ENCODE assay signal across 28 cellular contexts in the genomic region with DNA sequence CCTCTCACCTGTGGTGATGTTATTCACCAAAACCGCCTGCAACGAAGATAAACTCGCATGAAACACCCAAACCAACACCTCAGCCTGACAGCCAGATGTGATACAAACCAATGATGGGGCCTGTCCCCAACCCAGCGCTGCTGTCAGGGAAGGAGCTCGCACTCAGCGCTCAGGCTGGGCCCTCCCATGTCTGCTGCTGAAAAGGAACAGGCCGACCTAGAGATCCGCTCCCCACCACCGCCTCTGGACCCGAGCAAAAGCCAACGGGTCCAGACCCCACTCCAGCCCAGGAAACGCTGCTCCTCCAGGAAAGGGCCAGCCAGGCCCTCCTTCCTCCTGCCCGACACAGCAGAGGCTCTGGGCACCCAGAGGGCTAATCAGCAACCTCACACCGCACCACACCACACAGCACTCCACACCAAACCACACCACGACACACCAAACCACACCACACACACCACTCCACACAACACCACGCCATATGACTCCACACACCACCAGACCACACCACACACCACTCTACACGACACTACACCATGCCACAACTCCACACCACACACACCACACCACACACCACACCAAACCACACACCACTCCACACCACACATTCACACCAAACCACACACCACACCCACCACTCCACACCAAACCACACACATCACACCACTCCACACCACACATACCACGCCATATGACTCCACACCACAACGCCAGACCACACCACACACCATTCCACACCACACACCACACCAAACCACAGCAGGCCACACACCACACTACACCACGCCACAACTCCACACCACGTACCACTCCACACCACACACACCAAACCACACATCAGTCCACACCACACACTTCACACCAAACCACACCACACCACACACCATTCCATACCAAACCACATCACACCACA. TPM values are rescaled to one million over a fixed set of nuclear protein-coding genes. Genes with fewer than 3 reads are reported as not detected.
DNase-seq lines count a peak whose midpoint lies in the region; ATAC-seq, FAIRE-seq and TF ChIP-seq lines count a peak whose summit lies in the region.
"Had no signal": no experiment of that assay in that cellular context is flagged by ENCODE, and none has a peak within 500 bp of the region (broad histone marks: within the 10 kb centered on the region; RNA-seq: fewer than 3 reads in every experiment).

No MANE protein-coding gene starts in this region.

- H3K4me3 Mint-ChIP-seq in immature natural killer cell (no peak overlapping the region), neural progenitor cell (no peak overlapping the region)
- H3K4me3 Mint-ChIP-seq: activated T-helper 17 cell treated with anti-CD3 and anti-CD28 coated beads, Interleukin-2, amount 50 U/mL, for 72 hours had no signal

- H3K9me3 ChIP-seq in HEK293 (ENCODE audit: control insufficient read depth, insufficient read depth, low read depth, low read length) (no peaks in the 10 kb centered on the region), neural progenitor cell (ENCODE audit: low read depth) (no peaks in the 10 kb centered on the region)
- H3K9me3 ChIP-seq: BLaER1, MG63, tibial artery had no signal

- no peaks in the 10 kb centered on the region for H3K27me3 ChIP-seq in neural progenitor cell
- H3K27me3 ChIP-seq: BLaER1, MG63, tibial artery had no signal

- TF ChIP-seq POLR2A in GM12891 (IDR thresholded peaks at IDR 0.05; ENCODE audit: low read depth, low read length) = no peak

- H3K4me2 ChIP-seq in neural progenitor cell = no peak overlapping the region
- H3K4me2 ChIP-seq: BLaER1 had no signal

- H3K27ac ChIP-seq in HEK293 (ENCODE audit: extremely low read depth, low read depth, low read length) (no peak overlapping the region), neural progenitor cell (no peak overlapping the region)
- H3K27ac ChIP-seq: BLaER1, tibial artery had no signal

- CTCF ChIA-PET in HEK293 (lab: Yijun Ruan, JAX) = interaction anchor here (0.6 kb wide), 1 partner anchor 10 kb away, joined by 4 read pairs; no protein-coding TSS in a partner anchor

- H3F3A ChIP-seq in neural progenitor cell (ENCODE audit: low read depth) = no peaks in the 10 kb centered on the region

- no peak for ATAC-seq in HG03442 (IDR thresholded peaks at IDR 0.05; ENCODE audit: unreplicated experiment)
- ATAC-seq: activated T-helper 17 cell treated with anti-CD3 and anti-CD28 coated beads, Interleukin-2, amount 50 U/mL, for 72 hours had no signal

- H3K4me1 Mint-ChIP-seq in immature natural killer cell = peaks cover 17 to 18% of the 10 kb centered on the region in 2 donors
- H3K4me1 Mint-ChIP-seq in neural progenitor cell = peaks cover 3% of the 10 kb centered on the region
- H3K4me1 Mint-ChIP-seq: activated T-helper 17 cell treated with anti-CD3 and anti-CD28 coated beads, Interleukin-2, amount 50 U/mL, for 72 hours had no signal

- H3K27me3 Mint-ChIP-seq in immature natural killer cell (ENCODE audit: low read depth in 3 of 3) = peaks cover 0 to 1% (median 0%) of the 10 kb centered on the region in 3 donors
- H3K27me3 Mint-ChIP-seq in neural progenitor cell (ENCODE audit: insufficient read depth, low read depth) = no peaks in the 10 kb centered on the region

- TF ChIP-seq CTCF in HEK293 (tag by site-specific recombination; IDR thresholded peaks at IDR 0.05) = no peak
- TF ChIP-seq CTCF in neural progenitor cell (IDR thresholded peaks at IDR 0.05) = no peak

- peak overlapping the region in 2 of 6 donors; percentile 56 to 65 for H3K27ac Mint-ChIP-seq in immature natural killer cell
- H3K27ac Mint-ChIP-seq in neural progenitor cell = peak overlapping the region; percentile 21
- H3K27ac Mint-ChIP-seq: activated T-helper 17 cell treated with anti-CD3 and anti-CD28 coated beads, Interleukin-2, amount 50 U/mL, for 72 hours had no signal

- H3K9me3 Mint-ChIP-seq in immature natural killer cell (peaks cover 0 to 4% (median 0%) of the 10 kb centered on the region in 6 donors), neural progenitor cell (no peaks in the 10 kb centered on the region)
- H3K9me3 Mint-ChIP-seq: activated T-helper 17 cell treated with anti-CD3 and anti-CD28 coated beads, Interleukin-2, amount 50 U/mL, for 72 hours had no signal

- H2AFZ ChIP-seq in neural progenitor cell (replicated peaks) = no peak overlapping the region

- H3K36me3 Mint-ChIP-seq in immature natural killer cell (peaks cover 0 to 14% (median 0%) of the 10 kb centered on the region in 3 donors), neural progenitor cell (peaks cover 35% of the 10 kb centered on the region)

- DNase-seq in GM12891 (ENCODE audit: insufficient read length, low spot score) (no peak), immature natural killer cell (peak; percentile 8 to 23 (median 22)), neural progenitor cell (ENCODE audit: low spot score) (no peak), dermis blood vessel endothelial cell (no peak), DMS79 (lab: John Stamatoyannopoulos, UW) (no peak)
- DNase-seq: activated CD4-positive, alpha-beta T cell treated with anti-CD3 and anti-CD28 coated beads, Interleukin-2, amount 50 U/mL, for 1 hour; activated CD8-positive, alpha-beta memory T cell treated with anti-CD3 and anti-CD28 coated beads, Interleukin-2, amount 50 U/mL, for 4 hours; activated naive CD4-positive, alpha-beta T cell treated with anti-CD3 and anti-CD28 coated beads, Interleukin-2, amount 50 U/mL, for 16 hours; COR-L47; DMS53; effector CD4-positive, alpha-beta T cell; GDM1; head of caudate nucleus; KG1; kidney glomerular epithelial cell; MG63; NCI-H1105 treated with DMSO at 0.1 percent for 48 hours; NCI-H2029; NCI-H2227 treated with DMSO at 0.1 percent for 48 hours; NCI-H526 treated with DMSO at 0.1 percent for 48 hours; SIG-M5; stimulated activated naive CD4-positive, alpha-beta T cell; SW 1271; tibial artery had no signal

- H3K4me3 ChIP-seq in HEK293 (ENCODE audit: low read depth, low read length) (no peak overlapping the region), neural progenitor cell (no peak overlapping the region)
- H3K4me3 ChIP-seq: BLaER1, MG63, tibial artery had no signal

- H3K36me3 ChIP-seq in HEK293 (ENCODE audit: control insufficient read depth in 2 of 2, insufficient read depth in 1 of 2, low read length in 2 of 2) (peaks cover 0 to 13% of the 10 kb centered on the region in 2 experiments; a peak in 2 of 3 replicates), neural progenitor cell (no peaks in the 10 kb centered on the region)
- H3K36me3 ChIP-seq: MG63, tibial artery had no signal

- POLR2A ChIA-PET in HEK293 (lab: Yijun Ruan, JAX) = no interaction called here

- FAIRE-seq in GM12891 (lab: Jason Lieb, UNC) = peak; percentile 94

- H3K4me1 ChIP-seq in HEK293 (ENCODE audit: control insufficient read depth, insufficient read depth, low read length) (no peaks in the 10 kb centered on the region; the same call in 1 of the 2 replicates), neural progenitor cell (no peaks in the 10 kb centered on the region)
- H3K4me1 ChIP-seq: BLaER1, tibial artery had no signal

- H3K79me2 ChIP-seq in neural progenitor cell (ENCODE audit: low read depth) = peaks cover 17% of the 10 kb centered on the region

- no peak overlapping the region for H3K9ac ChIP-seq in neural progenitor cell
- H3K9ac ChIP-seq: BLaER1 had no signal

- H4K20me1 ChIP-seq in neural progenitor cell (ENCODE audit: low read depth) = peaks cover under 1% of the 10 kb centered on the region

TF ChIP-seq in GM12891, 5 proteins besides CTCF, POLR2A, EP300 and RAD21:
- TF ChIP-seq TAF1 (IDR thresholded peaks at IDR 0.05; ENCODE audit: low read depth, low read length) (no peak), PAX5 (IDR thresholded peaks at IDR 0.05; ENCODE audit: insufficient read depth, low read length, severe bottlenecking) (no peak)
TF ChIP-seq in GM12891: peak in this region for 0.

TF ChIP-seq in HEK293, 187 proteins besides CTCF, POLR2A, EP300 and RAD21 (continues in another document):
- 0 out of 2 replicates have a peak, but pooled peaks have one; percentile 36 for TF ChIP-seq ZNF521 (tag by site-specific recombination; IDR thresholded peaks at IDR 0.05)
- peak; percentile 69; the same call in 1 of the 2 replicates for TF ChIP-seq ZNF600 (tag by site-specific recombination; IDR thresholded peaks at IDR 0.05)
- TF ChIP-seq ZNF670 (tag by site-specific recombination; IDR thresholded peaks at IDR 0.05; ENCODE audit: low read depth) = 0 out of 2 replicates have a peak, but pooled peaks have one; percentile 19
- no peak for TF ChIP-seq ZNF37A (tag by site-specific recombination; IDR thresholded peaks at IDR 0.05)
- TF ChIP-seq, protein P1, sequence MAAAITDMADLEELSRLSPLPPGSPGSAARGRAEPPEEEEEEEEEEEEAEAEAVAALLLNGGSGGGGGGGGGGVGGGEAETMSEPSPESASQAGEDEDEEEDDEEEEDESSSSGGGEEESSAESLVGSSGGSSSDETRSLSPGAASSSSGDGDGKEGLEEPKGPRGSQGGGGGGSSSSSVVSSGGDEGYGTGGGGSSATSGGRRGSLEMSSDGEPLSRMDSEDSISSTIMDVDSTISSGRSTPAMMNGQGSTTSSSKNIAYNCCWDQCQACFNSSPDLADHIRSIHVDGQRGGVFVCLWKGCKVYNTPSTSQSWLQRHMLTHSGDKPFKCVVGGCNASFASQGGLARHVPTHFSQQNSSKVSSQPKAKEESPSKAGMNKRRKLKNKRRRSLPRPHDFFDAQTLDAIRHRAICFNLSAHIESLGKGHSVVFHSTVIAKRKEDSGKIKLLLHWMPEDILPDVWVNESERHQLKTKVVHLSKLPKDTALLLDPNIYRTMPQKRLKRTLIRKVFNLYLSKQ (tag by site-specific recombination; IDR thresholded peaks at IDR 0.05; ENCODE audit: borderline replicate concordance) = peak; percentile 69; the same call in 1 of the 2 replicates
- no peak for TF ChIP-seq ZNF394 (tag by site-specific recombination; IDR thresholded peaks at IDR 0.05; ENCODE audit: borderline replicate concordance)
- peak; percentile 86 for TF ChIP-seq ZNF785 (tag by site-specific recombination; IDR thresholded peaks at IDR 0.05)
- TF ChIP-seq MZF1 (tag by site-specific recombination; IDR thresholded peaks at IDR 0.05; ENCODE audit: borderline replicate concordance) = no peak
- 0 out of 2 replicates have a peak, but pooled peaks have one; percentile 62 for TF ChIP-seq ZNF473 (tag by site-specific recombination; IDR thresholded peaks at IDR 0.05)

RNA-seq across cellular contexts. Expression of a gene that starts 46.5 kb away (rescaled TPM):
- polyA plus RNA-seq in GM12891 (2012; ENCODE audit: low read depth, missing spikeins) = 14.5 TPM
- polyA plus RNA-seq in immature natural killer cell = 10 to 100 TPM; 16.3 to 33.8 (median 17.6) TPM
- 73.7 and 83.5 TPM in 2 replicates for total RNA-seq in neural progenitor cell (ENCODE audit: low replicate concordance)
- 32.7 and 57.8 TPM in 2 replicates for total RNA-seq in dermis blood vessel endothelial cell

Comparison
In these comparisons a context has a peak if more than half of its experiments do, and no peak if none do; other contexts are left out.
1. DNase-seq: peak in immature natural killer cell (3 of 3); none in GM12891 (single experiment), neural progenitor cell (single experiment), dermis blood vessel endothelial cell (single experiment) and DMS79 (single experiment).